Comparison of ENCODE assay signal across 17 cellular contexts in the genomic region with DNA sequence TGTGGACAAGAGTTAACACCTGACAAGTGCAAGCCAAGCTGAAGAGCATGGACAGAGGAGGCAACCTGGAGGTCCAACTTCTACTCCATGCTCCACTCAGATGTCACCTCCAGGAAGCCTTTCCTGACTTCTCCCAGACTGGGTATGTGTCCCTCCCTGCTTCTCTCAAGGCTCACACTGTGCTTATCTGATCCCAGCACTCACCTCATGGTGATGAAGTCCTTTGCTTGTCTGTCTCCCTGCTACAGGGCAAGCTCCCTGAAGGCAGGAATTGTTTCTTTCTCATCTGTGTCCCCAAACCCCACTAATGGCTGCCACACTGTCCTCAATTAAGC. TPM values are rescaled to one million over a fixed set of nuclear protein-coding genes. Genes with fewer than 3 reads are reported as not detected.
DNase-seq lines count a peak whose midpoint lies in the region; ATAC-seq, FAIRE-seq and TF ChIP-seq lines count a peak whose summit lies in the region.
"Had no signal": no experiment of that assay in that cellular context is flagged by ENCODE, and none has a peak within 500 bp of the region (broad histone marks: within the 10 kb centered on the region; RNA-seq: fewer than 3 reads in every experiment).

No MANE protein-coding gene starts in this region.

- H3K9me3 ChIP-seq in HepG2 (ENCODE audit: low read length) = no peaks in the 10 kb centered on the region
- H3K9me3 ChIP-seq in right lobe of liver = no peaks in the 10 kb centered on the region
- H3K9me3 ChIP-seq in T-helper 17 cell (ENCODE audit: control insufficient read depth, low read length, poor library complexity, severe bottlenecking) = no peaks in the 10 kb centered on the region
- H3K9me3 ChIP-seq: suprapubic skin had no signal

- H3K4me1 Mint-ChIP-seq in T-helper 17 cell (peaks cover 30% of the 10 kb centered on the region), immature natural killer cell (peaks cover 32 to 33% of the 10 kb centered on the region in 2 donors)
- peaks cover 26% of the 10 kb centered on the region for H3K4me1 Mint-ChIP-seq in stimulated activated naive CD8-positive, alpha-beta T cell treated with anti-CD3 and anti-CD28 coated beads, Interleukin-15, amount 100 ng/mL, for 72 hours

- BruUV-seq in HepG2 (replicated peaks; lab: Mats Ljungman, UMichigan) = no TSS peak

- TF ChIP-seq EP300 in HepG2 (IDR thresholded peaks at IDR 0.05; ENCODE audit: low read depth in 2 of 2, low read length in 2 of 2) (no peak), HepG2 (CRISPR knock-in tag; IDR thresholded peaks at IDR 0.05; ENCODE audit: borderline replicate concordance) (no peak)

- no peak overlapping the region for H3K4me2 ChIP-seq in HepG2 (ENCODE audit: low read depth, low read length)

- H3K27ac Mint-ChIP-seq in T-helper 17 cell (no peak overlapping the region), immature natural killer cell (no peak overlapping the region)
- no peak overlapping the region for H3K27ac Mint-ChIP-seq in stimulated activated naive CD8-positive, alpha-beta T cell treated with anti-CD3 and anti-CD28 coated beads, Interleukin-15, amount 100 ng/mL, for 72 hours
- H3K27ac Mint-ChIP-seq: activated T-helper 17 cell treated with anti-CD3 and anti-CD28 coated beads, Interleukin-2, amount 50 U/mL, for 72 hours had no signal

- no peak overlapping the region for H2AFZ ChIP-seq in HepG2 (ENCODE audit: low read length)

- FAIRE-seq in HepG2 (lab: Jason Lieb, UNC) = no peak
- FAIRE-seq: GM19239 had no signal

- DNase-seq in HepG2 (ENCODE audit: low spot score) (no peak), right lobe of liver (no peak), T-helper 17 cell (no peak), immature natural killer cell (no peak), mucosa of gallbladder (ENCODE audit: low spot score) (no peak), NCI-H446 treated with DMSO at 0.1 percent for 48 hours (lab: John Stamatoyannopoulos, UW) (no peak)
- no peak for DNase-seq in stimulated activated naive CD8-positive, alpha-beta T cell treated with anti-CD3 and anti-CD28 coated beads, Interleukin-15, amount 100 ng/mL, for 72 hours
- DNase-seq: cortex of kidney, NCI-H1048, T1000 had no signal

- peaks cover 26% of the 10 kb centered on the region for H3K4me1 ChIP-seq in HepG2 (ENCODE audit: insufficient read depth, low read length)
- H3K4me1 ChIP-seq in right lobe of liver = peaks cover 0 to 31% (median 2%) of the 10 kb centered on the region in 4 donors

- H3K4me3 Mint-ChIP-seq in T-helper 17 cell = peak overlapping the region; percentile 75
- peak overlapping the region; percentile 23 to 70 (median 42) for H3K4me3 Mint-ChIP-seq in immature natural killer cell
- peak overlapping the region; percentile 45 to 51 for H3K4me3 Mint-ChIP-seq in stimulated activated naive CD8-positive, alpha-beta T cell treated with anti-CD3 and anti-CD28 coated beads, Interleukin-15, amount 100 ng/mL, for 72 hours
- H3K4me3 Mint-ChIP-seq: activated T-helper 17 cell treated with anti-CD3 and anti-CD28 coated beads, Interleukin-2, amount 50 U/mL, for 72 hours had no signal

- intact Hi-C loops in HepG2 (cut with micrococcal nuclease; ENCODE audit: unreplicated experiment) (loop anchor here (1.0 to 2.0 kb wide), 3 partner anchors 15 to 38 kb away; no protein-coding TSS in a partner anchor), right lobe of liver (cut with DNase I) (no loop called here)

- CTCF ChIA-PET in HepG2 (lab: Yijun Ruan, JAX; ENCODE audit: low intra/inter-chr PET ratio, low total read pairs) = interaction anchor here (1.8 to 3.6 kb wide), 3 partner anchors 14 to 38 kb away, joined by 7 to 29 read pairs (median 20); no protein-coding TSS in a partner anchor

- H3K27me3 ChIP-seq in HepG2 (ENCODE audit: control insufficient read depth in 1 of 2, insufficient read depth in 2 of 2, low read length in 2 of 2) = peaks cover 19 to 79% of the 10 kb centered on the region in 2 experiments
- H3K27me3 ChIP-seq in right lobe of liver = peaks cover 0 to 27% of the 10 kb centered on the region in 2 donors

- TF ChIP-seq RAD21 in HepG2 (CRISPR knock-in tag; IDR thresholded peaks at IDR 0.05) = no peak

- no peak overlapping the region for H3K4me3 ChIP-seq in HepG2 (replicated peaks in 1 of 3; ENCODE audit: insufficient read depth in 1 of 3, low read depth in 2 of 3, low read length in 3 of 3)
- no peak overlapping the region for H3K4me3 ChIP-seq in right lobe of liver

- H3K27ac ChIP-seq in HepG2 (ENCODE audit: extremely low read length, insufficient read depth, low read length) = no peak overlapping the region
- no peak overlapping the region for H3K27ac ChIP-seq in right lobe of liver
- H3K27ac ChIP-seq: suprapubic skin had no signal

- H3K79me2 ChIP-seq in HepG2 (ENCODE audit: insufficient read depth, low read length) = no peaks in the 10 kb centered on the region

- TF ChIP-seq CTCF in HepG2 (CRISPR knock-in tag; IDR thresholded peaks at IDR 0.05) = no peak
- no peak for TF ChIP-seq CTCF in right lobe of liver (IDR thresholded peaks at IDR 0.05)

- H3K36me3 Mint-ChIP-seq in T-helper 17 cell (ENCODE audit: low read depth) (peaks cover 19% of the 10 kb centered on the region), immature natural killer cell (no peaks in the 10 kb centered on the region)

- peaks cover 33% of the 10 kb centered on the region for H3K27me3 Mint-ChIP-seq in T-helper 17 cell
- peaks cover 19 to 27% (median 21%) of the 10 kb centered on the region in 3 donors for H3K27me3 Mint-ChIP-seq in immature natural killer cell (ENCODE audit: low read depth in 3 of 3)
- H3K27me3 Mint-ChIP-seq in stimulated activated naive CD8-positive, alpha-beta T cell treated with anti-CD3 and anti-CD28 coated beads, Interleukin-15, amount 100 ng/mL, for 72 hours = peaks cover 27% of the 10 kb centered on the region

- POLR2A ChIA-PET in HepG2 (lab: Yijun Ruan, JAX) = interaction anchor here (0.8 kb wide), 1 partner anchor 18 kb away, joined by 3 read pairs; no protein-coding TSS in a partner anchor

- H3K36me3 ChIP-seq in HepG2 (replicated peaks in 1 of 2; ENCODE audit: control insufficient read depth in 1 of 2, insufficient read depth in 2 of 2, low read length in 2 of 2) = no peaks in the 10 kb centered on the region
- H3K36me3 ChIP-seq in right lobe of liver = no peaks in the 10 kb centered on the region
- H3K36me3 ChIP-seq: suprapubic skin had no signal

- peaks cover 0 to 4% (median 0%) of the 10 kb centered on the region in 6 donors for H3K9me3 Mint-ChIP-seq in immature natural killer cell
- H3K9me3 Mint-ChIP-seq in stimulated activated naive CD8-positive, alpha-beta T cell treated with anti-CD3 and anti-CD28 coated beads, Interleukin-15, amount 100 ng/mL, for 72 hours = no peaks in the 10 kb centered on the region
- H3K9me3 Mint-ChIP-seq: activated T-helper 17 cell treated with anti-CD3 and anti-CD28 coated beads, Interleukin-2, amount 50 U/mL, for 72 hours had no signal

- no peak overlapping the region for H3K9ac ChIP-seq in HepG2 (ENCODE audit: insufficient read depth, low read depth, low read length)

- no peak for TF ChIP-seq POLR2A in HepG2 (IDR thresholded peaks at IDR 0.05; ENCODE audit: insufficient read depth in 1 of 2, low read depth in 2 of 2, low read length in 2 of 2)
- TF ChIP-seq POLR2A in right lobe of liver (IDR thresholded peaks at IDR 0.05) = no peak

- no peak for ATAC-seq in HepG2
- no peak for ATAC-seq in right lobe of liver
- ATAC-seq in T-helper 17 cell = no peak
- ATAC-seq in stimulated activated naive CD8-positive, alpha-beta T cell treated with anti-CD3 and anti-CD28 coated beads, Interleukin-15, amount 100 ng/mL, for 72 hours = no peak
- no peak for ATAC-seq in HG03025 (IDR thresholded peaks at IDR 0.05; ENCODE audit: low FRiP score, unreplicated experiment)

- H4K20me1 ChIP-seq in HepG2 (ENCODE audit: insufficient read depth, low read length) = no peaks in the 10 kb centered on the region

- in situ Hi-C loops in HepG2 (cut with HindIII; ENCODE audit: extremely low pct_ligation_motif_present, low pct_unique_long_range_greater_than_20kb) = no loop called here

RNA-seq across cellular contexts. Expression of a gene that starts 2.7 kb away (rescaled TPM):
- 0.38 TPM in 1 of 2 replicates, not detected in the other for total RNA-seq in HepG2 (2016; rRNA removed; fragmentation: Illumina TruSeq; extraction: Trizol)
- 0.20 and 0.26 TPM in 2 replicates for total RNA-seq in HepG2 (2016; cell fraction: cytosol; rRNA removed; fragmentation: Illumina TruSeq; extraction: Trizol; ENCODE audit: low read depth)
- total RNA-seq in HepG2 (2016; cell fraction: insoluble cytoplasmic fraction; rRNA removed; fragmentation: Illumina TruSeq; extraction: Trizol) = 0.15 TPM in 1 of 2 replicates, not detected in the other
- total RNA-seq in HepG2 (2016; cell fraction: membrane; rRNA removed; fragmentation: Illumina TruSeq; extraction: Trizol) = 0.07 and 0.43 TPM in 2 replicates
- total RNA-seq in HepG2 (2016; cell fraction: nucleus; rRNA removed; fragmentation: Illumina TruSeq; extraction: Trizol) = 0.25 and 0.37 TPM in 2 replicates
- 0.79 and 1.0 TPM in 2 replicates for polyA plus RNA-seq in HepG2 (2011; rRNA removed)
- 0.54 and 0.83 TPM in 2 replicates for polyA plus RNA-seq in HepG2 (2011; cell fraction: cytosol; rRNA removed)
- 5.5 and 6.9 TPM in 2 replicates for polyA plus RNA-seq in HepG2 (2011; cell fraction: nucleus; rRNA removed)
- polyA plus RNA-seq in HepG2 (2012) = 1.1 and 1.2 TPM in 2 replicates
- polyA plus RNA-seq in HepG2 (2016; cell fraction: cytosol; fragmentation: Illumina TruSeq; extraction: Trizol; ENCODE audit: low read depth) = 0.17 and 0.28 TPM in 2 replicates
- 0.23 TPM in 1 of 2 replicates, not detected in the other for polyA plus RNA-seq in HepG2 (2016; cell fraction: insoluble cytoplasmic fraction; fragmentation: Illumina TruSeq; extraction: Trizol; ENCODE audit: low read depth)
- 0.19 and 0.29 TPM in 2 replicates for polyA plus RNA-seq in HepG2 (2016; cell fraction: membrane; fragmentation: Illumina TruSeq; extraction: Trizol; ENCODE audit: low read depth)
- polyA plus RNA-seq in HepG2 (2016; cell fraction: nucleus; fragmentation: Illumina TruSeq; extraction: Trizol; ENCODE audit: insufficient read depth, low read depth) = 0.96 and 1.8 TPM in 2 replicates
- 1.8 and 2.7 TPM in 2 replicates for polyA minus RNA-seq in HepG2 (2011; rRNA and poly(A)+ RNA removed; ENCODE audit: low replicate concordance)
- polyA minus RNA-seq in HepG2 (2011; cell fraction: cytosol; rRNA and poly(A)+ RNA removed) = 0.59 and 0.79 TPM in 2 replicates
- polyA minus RNA-seq in HepG2 (2011; cell fraction: nucleus; rRNA and poly(A)+ RNA removed) = 0.50 and 1.3 TPM in 2 replicates
- not detected for total RNA-seq in right lobe of liver
- under 1 TPM in 1 of 2 donors, not detected in 1; 0.13 TPM for total RNA-seq in T-helper 17 cell
- not detected for polyA plus RNA-seq in immature natural killer cell
- not detected for total RNA-seq in mucosa of gallbladder
- total RNA-seq: mononuclear cell, suprapubic skin had no signal

RNA-seq across cellular contexts. Expression of a gene that starts 9.7 kb away (rescaled TPM):
- total RNA-seq in HepG2 (2016; rRNA removed; fragmentation: Illumina TruSeq; extraction: Trizol) (not detected in 2 replicates), right lobe of liver (not detected), T-helper 17 cell (not detected), mucosa of gallbladder (not detected)
- not detected in 2 replicates for total RNA-seq in HepG2 (2016; cell fraction: cytosol; rRNA removed; fragmentation: Illumina TruSeq; extraction: Trizol; ENCODE audit: low read depth)
- total RNA-seq in HepG2 (2016; cell fraction: insoluble cytoplasmic fraction; rRNA removed; fragmentation: Illumina TruSeq; extraction: Trizol) = not detected in 2 replicates
- not detected in 2 replicates for total RNA-seq in HepG2 (2016; cell fraction: membrane; rRNA removed; fragmentation: Illumina TruSeq; extraction: Trizol)
- not detected in 2 replicates for total RNA-seq in HepG2 (2016; cell fraction: nucleus; rRNA removed; fragmentation: Illumina TruSeq; extraction: Trizol)
- polyA plus RNA-seq in HepG2 (2011; rRNA removed) (0.05 and 0.07 TPM in 2 replicates), immature natural killer cell (not detected)
- not detected in 2 replicates for polyA plus RNA-seq in HepG2 (2011; cell fraction: cytosol; rRNA removed)
- polyA plus RNA-seq in HepG2 (2011; cell fraction: nucleus; rRNA removed) = 0.24 and 0.43 TPM in 2 replicates
- 0.17 TPM in 1 of 2 replicates, not detected in the other for polyA plus RNA-seq in HepG2 (2012)
- polyA plus RNA-seq in HepG2 (2016; cell fraction: cytosol; fragmentation: Illumina TruSeq; extraction: Trizol; ENCODE audit: low read depth) = not detected in 2 replicates
- not detected in 2 replicates for polyA plus RNA-seq in HepG2 (2016; cell fraction: insoluble cytoplasmic fraction; fragmentation: Illumina TruSeq; extraction: Trizol; ENCODE audit: low read depth)
- not detected in 2 replicates for polyA plus RNA-seq in HepG2 (2016; cell fraction: membrane; fragmentation: Illumina TruSeq; extraction: Trizol; ENCODE audit: low read depth)
- not detected in 2 replicates for polyA plus RNA-seq in HepG2 (2016; cell fraction: nucleus; fragmentation: Illumina TruSeq; extraction: Trizol; ENCODE audit: insufficient read depth, low read depth)
- not detected in 2 replicates for polyA minus RNA-seq in HepG2 (2011; rRNA and poly(A)+ RNA removed; ENCODE audit: low replicate concordance)
- not detected in 2 replicates for polyA minus RNA-seq in HepG2 (2011; cell fraction: cytosol; rRNA and poly(A)+ RNA removed)
- not detected in 2 replicates for polyA minus RNA-seq in HepG2 (2011; cell fraction: nucleus; rRNA and poly(A)+ RNA removed)
- total RNA-seq: activated T-helper 17 cell treated with anti-CD3 and anti-CD28 coated beads, Interleukin-2, amount 50 U/mL, for 72 hours; kidney epithelial cell; mononuclear cell; renal cortical epithelial cell; suprapubic skin had no signal

RNA-seq across cellular contexts. Expression of a gene that starts 16.7 kb away (rescaled TPM):
- total RNA-seq in HepG2 (2016; rRNA removed; fragmentation: Illumina TruSeq; extraction: Trizol) = 0.07 TPM in 1 of 2 replicates, not detected in the other
- not detected in 2 replicates for total RNA-seq in HepG2 (2016; cell fraction: cytosol; rRNA removed; fragmentation: Illumina TruSeq; extraction: Trizol; ENCODE audit: low read depth)
- total RNA-seq in HepG2 (2016; cell fraction: insoluble cytoplasmic fraction; rRNA removed; fragmentation: Illumina TruSeq; extraction: Trizol) = 0.12 and 0.19 TPM in 2 replicates
- total RNA-seq in HepG2 (2016; cell fraction: membrane; rRNA removed; fragmentation: Illumina TruSeq; extraction: Trizol) = 0.07 TPM in 1 of 2 replicates, not detected in the other
- total RNA-seq in HepG2 (2016; cell fraction: nucleus; rRNA removed; fragmentation: Illumina TruSeq; extraction: Trizol) = 0.65 TPM in 1 of 2 replicates, not detected in the other
- 0.13 and 0.14 TPM in 2 replicates for polyA plus RNA-seq in HepG2 (2011; rRNA removed)
- polyA plus RNA-seq in HepG2 (2011; cell fraction: cytosol; rRNA removed) = 0.12 and 0.23 TPM in 2 replicates
- 0.37 and 0.42 TPM in 2 replicates for polyA plus RNA-seq in HepG2 (2011; cell fraction: nucleus; rRNA removed)
- polyA plus RNA-seq in HepG2 (2012) = 0.09 and 0.24 TPM in 2 replicates
- not detected in 2 replicates for polyA plus RNA-seq in HepG2 (2016; cell fraction: cytosol; fragmentation: Illumina TruSeq; extraction: Trizol; ENCODE audit: low read depth)
- polyA plus RNA-seq in HepG2 (2016; cell fraction: insoluble cytoplasmic fraction; fragmentation: Illumina TruSeq; extraction: Trizol; ENCODE audit: low read depth) = 0.20 TPM in 1 of 2 replicates, not detected in the other
- polyA plus RNA-seq in HepG2 (2016; cell fraction: membrane; fragmentation: Illumina TruSeq; extraction: Trizol; ENCODE audit: low read depth) = not detected in 2 replicates
- polyA plus RNA-seq in HepG2 (2016; cell fraction: nucleus; fragmentation: Illumina TruSeq; extraction: Trizol; ENCODE audit: insufficient read depth, low read depth) = 0.52 TPM in 1 of 2 replicates, not detected in the other
- 1.4 TPM in 1 of 2 replicates, not detected in the other for polyA minus RNA-seq in HepG2 (2011; rRNA and poly(A)+ RNA removed; ENCODE audit: low replicate concordance)
- polyA minus RNA-seq in HepG2 (2011; cell fraction: cytosol; rRNA and poly(A)+ RNA removed) = not detected in 2 replicates
- not detected in 2 replicates for polyA minus RNA-seq in HepG2 (2011; cell fraction: nucleus; rRNA and poly(A)+ RNA removed)
- under 1 TPM in 2 of 6 experiments, not detected in 4; 0.14 to 0.25 TPM for total RNA-seq in right lobe of liver
- not detected for total RNA-seq in T-helper 17 cell
- polyA plus RNA-seq in immature natural killer cell = under 1 TPM; 0.12 to 0.49 (median 0.48) TPM
- total RNA-seq in mucosa of gallbladder = 0.26 TPM
- total RNA-seq: mononuclear cell, renal cortical epithelial cell, suprapubic skin had no signal

RNA-seq across cellular contexts. Expression of a gene that starts 42.7 kb away (rescaled TPM):
- total RNA-seq in HepG2 (2016; rRNA removed; fragmentation: Illumina TruSeq; extraction: Trizol) (0.36 and 1.2 TPM in 2 replicates), right lobe of liver (1 to 10 TPM in 5 of 6 experiments, under 1 TPM in 1; 0.88 to 4.3 (median 1.6) TPM), T-helper 17 cell (1 to 10 TPM; 1.5 to 1.6 TPM), mucosa of gallbladder (3.1 TPM)
- not detected in 2 replicates for total RNA-seq in HepG2 (2016; cell fraction: cytosol; rRNA removed; fragmentation: Illumina TruSeq; extraction: Trizol; ENCODE audit: low read depth)
- total RNA-seq in HepG2 (2016; cell fraction: insoluble cytoplasmic fraction; rRNA removed; fragmentation: Illumina TruSeq; extraction: Trizol) = 0.25 and 0.54 TPM in 2 replicates
- 0.24 and 0.25 TPM in 2 replicates for total RNA-seq in HepG2 (2016; cell fraction: membrane; rRNA removed; fragmentation: Illumina TruSeq; extraction: Trizol)
- total RNA-seq in HepG2 (2016; cell fraction: nucleus; rRNA removed; fragmentation: Illumina TruSeq; extraction: Trizol) = 0.53 and 1.4 TPM in 2 replicates
- polyA plus RNA-seq in HepG2 (2011; rRNA removed) (2.3 and 2.6 TPM in 2 replicates), immature natural killer cell (under 1 TPM in 1 of 3 donors, not detected in 2; 0.66 TPM)
- 1.3 and 2.9 TPM in 2 replicates for polyA plus RNA-seq in HepG2 (2011; cell fraction: cytosol; rRNA removed)
- 22.6 and 33.5 TPM in 2 replicates for polyA plus RNA-seq in HepG2 (2011; cell fraction: nucleus; rRNA removed)
- polyA plus RNA-seq in HepG2 (2012) = 1.8 TPM in 2 replicates
- polyA plus RNA-seq in HepG2 (2016; cell fraction: cytosol; fragmentation: Illumina TruSeq; extraction: Trizol; ENCODE audit: low read depth) = 0.14 TPM in 1 of 2 replicates, not detected in the other
- polyA plus RNA-seq in HepG2 (2016; cell fraction: insoluble cytoplasmic fraction; fragmentation: Illumina TruSeq; extraction: Trizol; ENCODE audit: low read depth) = 0.46 TPM in 1 of 2 replicates, not detected in the other
- polyA plus RNA-seq in HepG2 (2016; cell fraction: membrane; fragmentation: Illumina TruSeq; extraction: Trizol; ENCODE audit: low read depth) = 0.25 TPM in 1 of 2 replicates, not detected in the other
- 2.6 and 2.7 TPM in 2 replicates for polyA plus RNA-seq in HepG2 (2016; cell fraction: nucleus; fragmentation: Illumina TruSeq; extraction: Trizol; ENCODE audit: insufficient read depth, low read depth)
- 0.54 and 2.7 TPM in 2 replicates for polyA minus RNA-seq in HepG2 (2011; rRNA and poly(A)+ RNA removed; ENCODE audit: low replicate concordance)
- not detected in 2 replicates for polyA minus RNA-seq in HepG2 (2011; cell fraction: cytosol; rRNA and poly(A)+ RNA removed)
- polyA minus RNA-seq in HepG2 (2011; cell fraction: nucleus; rRNA and poly(A)+ RNA removed) = 1.7 and 2.1 TPM in 2 replicates
- total RNA-seq: mononuclear cell had no signal

RNA-seq across cellular contexts. Expression of a gene that starts 48.3 kb away (rescaled TPM):
- total RNA-seq in HepG2 (2016; rRNA removed; fragmentation: Illumina TruSeq; extraction: Trizol) (21.5 and 21.7 TPM in 2 replicates), right lobe of liver (10 to 100 TPM; 12.3 to 24.0 (median 16.3) TPM), T-helper 17 cell (10 to 100 TPM; 27.2 to 30.0 TPM), mucosa of gallbladder (26.7 TPM)
- total RNA-seq in HepG2 (2016; cell fraction: cytosol; rRNA removed; fragmentation: Illumina TruSeq; extraction: Trizol; ENCODE audit: low read depth) = 10.8 and 11.1 TPM in 2 replicates
- 16.3 and 22.5 TPM in 2 replicates for total RNA-seq in HepG2 (2016; cell fraction: insoluble cytoplasmic fraction; rRNA removed; fragmentation: Illumina TruSeq; extraction: Trizol)
- total RNA-seq in HepG2 (2016; cell fraction: membrane; rRNA removed; fragmentation: Illumina TruSeq; extraction: Trizol) = 11.0 and 11.4 TPM in 2 replicates
- 33.1 and 40.6 TPM in 2 replicates for total RNA-seq in HepG2 (2016; cell fraction: nucleus; rRNA removed; fragmentation: Illumina TruSeq; extraction: Trizol)
- polyA plus RNA-seq in HepG2 (2011; rRNA removed) (37.0 and 43.1 TPM in 2 replicates), immature natural killer cell (10 to 100 TPM in 1 of 3 donors, 1 to 10 TPM in 2; 6.9 to 17.8 (median 8.5) TPM)
- 15.7 and 25.3 TPM in 2 replicates for polyA plus RNA-seq in HepG2 (2011; cell fraction: cytosol; rRNA removed)
- polyA plus RNA-seq in HepG2 (2011; cell fraction: nucleus; rRNA removed) = 233 and 267 TPM in 2 replicates
- 31.5 and 37.5 TPM in 2 replicates for polyA plus RNA-seq in HepG2 (2012)
- polyA plus RNA-seq in HepG2 (2016; cell fraction: cytosol; fragmentation: Illumina TruSeq; extraction: Trizol; ENCODE audit: low read depth) = 5.5 and 5.9 TPM in 2 replicates
- polyA plus RNA-seq in HepG2 (2016; cell fraction: insoluble cytoplasmic fraction; fragmentation: Illumina TruSeq; extraction: Trizol; ENCODE audit: low read depth) = 19.5 and 31.5 TPM in 2 replicates
- polyA plus RNA-seq in HepG2 (2016; cell fraction: membrane; fragmentation: Illumina TruSeq; extraction: Trizol; ENCODE audit: low read depth) = 11.5 and 14.8 TPM in 2 replicates
- 63.8 and 69.6 TPM in 2 replicates for polyA plus RNA-seq in HepG2 (2016; cell fraction: nucleus; fragmentation: Illumina TruSeq; extraction: Trizol; ENCODE audit: insufficient read depth, low read depth)
- polyA minus RNA-seq in HepG2 (2011; rRNA and poly(A)+ RNA removed; ENCODE audit: low replicate concordance) = 159 and 251 TPM in 2 replicates
- polyA minus RNA-seq in HepG2 (2011; cell fraction: cytosol; rRNA and poly(A)+ RNA removed) = 44.5 and 51.3 TPM in 2 replicates
- polyA minus RNA-seq in HepG2 (2011; cell fraction: nucleus; rRNA and poly(A)+ RNA removed) = 140 and 150 TPM in 2 replicates
